ENCODE assay signal across 23 cellular contexts in the genomic region with DNA sequence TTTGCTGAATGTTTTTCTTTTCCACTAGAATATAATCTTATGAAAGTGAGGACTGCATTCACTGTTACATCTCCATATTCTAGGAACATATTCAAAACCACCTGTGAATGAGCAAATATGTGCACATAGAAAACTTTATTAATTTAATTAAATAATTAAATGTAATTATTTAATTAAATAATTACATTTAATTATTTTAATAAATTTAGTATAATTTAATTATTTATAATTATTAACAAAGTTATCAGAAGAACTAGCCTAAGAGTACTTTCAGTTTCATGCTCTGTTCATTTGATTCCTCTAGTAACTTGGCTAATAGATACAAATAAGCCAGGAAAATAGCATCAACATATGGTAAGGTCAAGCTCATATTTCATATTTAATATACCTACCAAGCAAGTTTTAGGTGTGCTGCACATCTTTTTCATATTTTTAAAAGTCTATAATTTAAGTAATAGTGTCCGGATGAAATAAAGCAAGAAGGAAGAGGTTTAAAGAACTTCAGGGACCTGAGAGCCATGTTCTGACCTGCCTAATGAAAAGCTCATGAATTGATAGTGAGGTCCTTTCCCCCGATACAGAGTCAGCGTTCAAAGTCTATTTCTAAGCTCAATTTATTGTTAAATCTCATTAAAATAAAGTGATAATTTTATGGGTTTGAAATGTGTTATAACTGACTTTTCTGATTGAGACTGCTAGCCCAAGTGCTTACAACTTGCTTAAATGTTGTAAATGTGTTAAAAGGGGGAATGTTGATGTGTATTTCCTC.
DNase-seq lines count a peak whose midpoint lies in the region; FAIRE-seq and TF ChIP-seq lines count a peak whose summit lies in the region.
"Had no signal": no experiment of that assay in that cellular context is flagged by ENCODE, and none has a peak within 500 bp of the region (broad histone marks: within the 10 kb centered on the region; RNA-seq: fewer than 3 reads in every experiment).

No MANE protein-coding gene starts in this region.

- H3K27me3 ChIP-seq in MM.1S (replicated peaks; ENCODE audit: insufficient read depth, low read length) (no peaks in the 10 kb centered on the region), mesendoderm (ENCODE audit: insufficient read depth, low read length, poor library complexity) (no peaks in the 10 kb centered on the region)
- H3K27me3 ChIP-seq: MG63 had no signal

- H3K18ac ChIP-seq in mesendoderm (ENCODE audit: low read length), result no peak overlapping the region

- H2BK120ac ChIP-seq in mesendoderm (ENCODE audit: low read depth, low read length), result no peak overlapping the region

- peak overlapping the region; percentile 36 for H2AFZ ChIP-seq in MM.1S (ENCODE audit: low read length)

- no peaks in the 10 kb centered on the region for H3K36me3 ChIP-seq in MM.1S (replicated peaks; ENCODE audit: insufficient read depth, low read length)
- no peaks in the 10 kb centered on the region for H3K36me3 ChIP-seq in mesendoderm (ENCODE audit: control insufficient read depth, insufficient read depth, low read length)
- H3K36me3 ChIP-seq: MG63 had no signal

- no peak overlapping the region for H2AK5ac ChIP-seq in mesendoderm (ENCODE audit: low read length)

- peak overlapping the region in 2 of 3 experiments; percentile 43 to 54 for H3K4me3 Mint-ChIP-seq in nephron
- H3K4me3 Mint-ChIP-seq: HFFc6, IgD-negative memory B cell had no signal

- no peak for DNase-seq in MM.1S
- no peak for DNase-seq in frontal cortex (ENCODE audit: low spot score in 2 of 2)
- DNase-seq in UCSD-AML1 (lab: John Stamatoyannopoulos, UW; ENCODE audit: unreplicated experiment), result no peak
- no peak for DNase-seq in activated CD4-positive, CD25-positive, alpha-beta regulatory T cell (lab: John Stamatoyannopoulos, UW)
- no peak for DNase-seq in mesendoderm
- DNase-seq in activated effector memory CD4-positive, alpha-beta T cell treated with Interleukin-2 at 50 U/mL for 16 hours, result no peak
- DNase-seq: DMS79 treated with DMSO at 0.1 percent for 48 hours, HFFc6, Kasumi-1, MG63, NCI-H1092, NCI-H1436 treated with DMSO at 0.1 percent for 48 hours, NCI-H2029 treated with DMSO at 0.1 percent for 48 hours, NCI-H2227 treated with DMSO at 0.1 percent for 48 hours, NCI-H510A treated with DMSO at 0.1 percent for 48 hours, NCI-H774, SHP77 had no signal

- H3K27me3 Mint-ChIP-seq in nephron (ENCODE audit: low read depth), result no peaks in the 10 kb centered on the region
- H3K27me3 Mint-ChIP-seq: IgD-negative memory B cell had no signal

- no peak for TF ChIP-seq CTCF in MM.1S (IDR thresholded peaks at IDR 0.05; ENCODE audit: low read length)
- TF ChIP-seq CTCF in nephron (IDR thresholded peaks at IDR 0.05; ENCODE audit: unreplicated experiment in 3 of 3), result no peak

- H3K36me3 Mint-ChIP-seq in nephron (ENCODE audit: low read depth), result no peaks in the 10 kb centered on the region
- H3K36me3 Mint-ChIP-seq: IgD-negative memory B cell had no signal

- no peaks in the 10 kb centered on the region for H3K9me2 ChIP-seq in MM.1S (replicated peaks; ENCODE audit: insufficient read depth, low read length)

- H3K9me3 Mint-ChIP-seq in nephron, result no peaks in the 10 kb centered on the region
- H3K9me3 Mint-ChIP-seq: IgD-negative memory B cell had no signal

- H3K9me3 ChIP-seq in MM.1S (replicated peaks; ENCODE audit: insufficient read depth, low read length), result no peaks in the 10 kb centered on the region
- H3K9me3 ChIP-seq: MG63 had no signal

- H3K4me2 ChIP-seq in MM.1S (ENCODE audit: low read depth, low read length), result peak overlapping the region; percentile 18; the same call in 1 of the 2 replicates
- no peak overlapping the region for H3K4me2 ChIP-seq in mesendoderm (ENCODE audit: low read length)

- no peak overlapping the region for H3K4me3 ChIP-seq in MM.1S (ENCODE audit: low read length)
- no peak overlapping the region for H3K4me3 ChIP-seq in mesendoderm (ENCODE audit: low read length)
- H3K4me3 ChIP-seq: MG63 had no signal

- H3F3A ChIP-seq in MM.1S (ENCODE audit: insufficient read depth, low read length), result no peaks in the 10 kb centered on the region

- FAIRE-seq in A204.1 (lab: Jason Lieb, UNC), result peak; percentile 92
- peak; percentile 92 for FAIRE-seq in frontal cortex (lab: Jason Lieb, UNC)
- FAIRE-seq: H54 had no signal

- H3K23ac ChIP-seq in mesendoderm (ENCODE audit: low read length), result no peak overlapping the region

- H3K27ac ChIP-seq in MM.1S (ENCODE audit: low read length) (no peak overlapping the region), mesendoderm (ENCODE audit: low read depth, low read length) (no peak overlapping the region)
- H3K27ac ChIP-seq: C4-2B, HL-60 had no signal

- H3K27ac Mint-ChIP-seq in nephron, result peak overlapping the region; percentile 54 to 86 (median 74)
- H3K27ac Mint-ChIP-seq: HFFc6, IgD-negative memory B cell had no signal

- H3K9ac ChIP-seq in MM.1S (ENCODE audit: low read length) (no peak overlapping the region), mesendoderm (ENCODE audit: low read length) (no peak overlapping the region)

- no peaks in the 10 kb centered on the region for H4K20me1 ChIP-seq in MM.1S (ENCODE audit: insufficient read depth, low read length)

- H4K8ac ChIP-seq in mesendoderm (ENCODE audit: low read depth, low read length), result no peak overlapping the region

- H3K4me1 ChIP-seq in MM.1S (ENCODE audit: low read length) (no peaks in the 10 kb centered on the region), mesendoderm (ENCODE audit: control insufficient read depth, low read depth, low read length) (no peaks in the 10 kb centered on the region)

- H2BK5ac ChIP-seq in mesendoderm (ENCODE audit: low read length), result no peak overlapping the region

- no peaks in the 10 kb centered on the region for H3K79me1 ChIP-seq in mesendoderm (ENCODE audit: low read length)

- no CpG with 5 or more reads among the region's 3 CpGs for WGBS in mesendoderm (ENCODE audit: extremely low coverage, insufficient coverage, low lambda C conversion rate)

- no peak overlapping the region for H2BK15ac ChIP-seq in mesendoderm (replicated peaks; ENCODE audit: low read depth)

- no peaks in the 10 kb centered on the region for H3K79me2 ChIP-seq in MM.1S (ENCODE audit: low read length)
- H3K79me2 ChIP-seq in mesendoderm (ENCODE audit: control insufficient read depth, insufficient read depth, low read length), result no peaks in the 10 kb centered on the region

- no peak overlapping the region for H4K5ac ChIP-seq in mesendoderm (ENCODE audit: low read length)

- no peak overlapping the region for H3K4ac ChIP-seq in mesendoderm (ENCODE audit: low read depth, low read length)

- H3K56ac ChIP-seq in mesendoderm (ENCODE audit: low read length), result no peak overlapping the region

- H3K4me1 Mint-ChIP-seq in nephron, result peaks cover 32% of the 10 kb centered on the region
- H3K4me1 Mint-ChIP-seq: IgD-negative memory B cell had no signal
